ENCODE assay signal across 1 cellular context in the genomic region with DNA sequence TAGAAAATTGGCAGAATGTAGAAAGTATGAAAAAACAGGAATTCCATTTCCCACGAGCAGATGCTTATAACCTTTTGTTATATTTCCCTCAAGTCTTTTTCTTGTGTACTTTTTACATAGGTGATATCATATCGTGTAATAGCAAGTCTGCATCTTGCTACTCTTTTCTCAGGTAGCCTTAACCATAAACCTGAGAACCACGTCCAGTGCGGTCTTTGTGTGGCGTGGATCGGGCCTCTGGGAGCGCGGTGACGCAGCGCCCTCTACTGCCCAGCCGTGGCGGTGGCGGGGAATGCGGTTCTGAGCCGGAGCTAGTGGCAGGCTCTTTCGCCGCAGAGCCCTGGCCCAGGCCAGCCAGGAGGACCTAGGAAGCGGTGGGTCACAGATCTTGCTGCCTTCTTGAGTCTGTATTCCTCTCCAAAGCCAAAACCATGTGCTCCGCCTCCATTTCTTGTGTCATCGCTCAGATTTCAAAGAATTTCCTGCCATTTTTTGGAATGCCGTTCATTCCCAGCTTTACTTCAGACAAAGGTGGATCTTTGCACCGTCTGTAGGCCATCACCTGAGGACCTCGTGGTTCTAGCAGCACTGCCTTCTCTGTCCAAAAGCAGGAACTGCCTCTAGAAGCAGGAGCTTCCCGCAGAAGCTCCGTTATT.
TF ChIP-seq lines count a peak whose summit lies in the region.

No MANE protein-coding gene starts in this region.

TF ChIP-seq in HepG2, 621 proteins besides CTCF, POLR2A, EP300 and RAD21 (continued from another document and continues in another):
- TF ChIP-seq, protein P1, sequence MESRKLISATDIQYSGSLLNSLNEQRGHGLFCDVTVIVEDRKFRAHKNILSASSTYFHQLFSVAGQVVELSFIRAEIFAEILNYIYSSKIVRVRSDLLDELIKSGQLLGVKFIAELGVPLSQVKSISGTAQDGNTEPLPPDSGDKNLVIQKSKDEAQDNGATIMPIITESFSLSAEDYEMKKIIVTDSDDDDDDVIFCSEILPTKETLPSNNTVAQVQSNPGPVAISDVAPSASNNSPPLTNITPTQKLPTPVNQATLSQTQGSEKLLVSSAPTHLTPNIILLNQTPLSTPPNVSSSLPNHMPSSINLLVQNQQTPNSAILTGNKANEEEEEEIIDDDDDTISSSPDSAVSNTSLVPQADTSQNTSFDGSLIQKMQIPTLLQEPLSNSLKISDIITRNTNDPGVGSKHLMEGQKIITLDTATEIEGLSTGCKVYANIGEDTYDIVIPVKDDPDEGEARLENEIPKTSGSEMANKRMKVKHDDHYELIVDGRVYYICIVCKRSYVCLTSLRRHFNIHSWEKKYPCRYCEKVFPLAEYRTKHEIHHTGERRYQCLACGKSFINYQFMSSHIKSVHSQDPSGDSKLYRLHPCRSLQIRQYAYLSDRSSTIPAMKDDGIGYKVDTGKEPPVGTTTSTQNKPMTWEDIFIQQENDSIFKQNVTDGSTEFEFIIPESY (CRISPR knock-in tag; IDR thresholded peaks at IDR 0.05), result peak; percentile 99
- TF ChIP-seq, protein P2, sequence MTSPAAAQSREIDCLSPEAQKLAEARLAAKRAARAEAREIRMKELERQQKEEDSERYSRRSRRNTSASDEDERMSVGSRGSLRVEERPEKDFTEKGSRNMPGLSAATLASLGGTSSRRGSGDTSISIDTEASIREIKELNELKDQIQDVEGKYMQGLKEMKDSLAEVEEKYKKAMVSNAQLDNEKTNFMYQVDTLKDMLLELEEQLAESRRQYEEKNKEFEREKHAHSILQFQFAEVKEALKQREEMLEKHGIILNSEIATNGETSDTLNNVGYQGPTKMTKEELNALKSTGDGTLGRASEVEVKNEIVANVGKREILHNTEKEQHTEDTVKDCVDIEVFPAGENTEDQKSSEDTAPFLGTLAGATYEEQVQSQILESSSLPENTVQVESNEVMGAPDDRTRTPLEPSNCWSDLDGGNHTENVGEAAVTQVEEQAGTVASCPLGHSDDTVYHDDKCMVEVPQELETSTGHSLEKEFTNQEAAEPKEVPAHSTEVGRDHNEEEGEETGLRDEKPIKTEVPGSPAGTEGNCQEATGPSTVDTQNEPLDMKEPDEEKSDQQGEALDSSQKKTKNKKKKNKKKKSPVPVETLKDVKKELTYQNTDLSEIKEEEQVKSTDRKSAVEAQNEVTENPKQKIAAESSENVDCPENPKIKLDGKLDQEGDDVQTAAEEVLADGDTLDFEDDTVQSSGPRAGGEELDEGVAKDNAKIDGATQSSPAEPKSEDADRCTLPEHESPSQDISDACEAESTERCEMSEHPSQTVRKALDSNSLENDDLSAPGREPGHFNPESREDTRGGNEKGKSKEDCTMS (CRISPR knock-in tag; conservative IDR thresholded peaks at IDR 0.05), result no peak
- peak; percentile 34; the same call in 1 of the 2 replicates for TF ChIP-seq ERF (CRISPR knock-in tag; IDR thresholded peaks at IDR 0.05)
- no peak for TF ChIP-seq FOXJ3 (CRISPR knock-in tag; IDR thresholded peaks at IDR 0.05; ENCODE audit: borderline replicate concordance)
- 0 out of 2 replicates have a peak, but pooled peaks have one; percentile 31 for TF ChIP-seq TBX2 (CRISPR knock-in tag; IDR thresholded peaks at IDR 0.05; ENCODE audit: borderline replicate concordance)
- no peak for TF ChIP-seq ZNF607 (CRISPR knock-in tag; IDR thresholded peaks at IDR 0.05; ENCODE audit: borderline replicate concordance)
- TF ChIP-seq SMC3 (IDR thresholded peaks at IDR 0.05; ENCODE audit: low read length), result peak; percentile 55; the same call in 1 of the 2 replicates
- TF ChIP-seq, protein P3, sequence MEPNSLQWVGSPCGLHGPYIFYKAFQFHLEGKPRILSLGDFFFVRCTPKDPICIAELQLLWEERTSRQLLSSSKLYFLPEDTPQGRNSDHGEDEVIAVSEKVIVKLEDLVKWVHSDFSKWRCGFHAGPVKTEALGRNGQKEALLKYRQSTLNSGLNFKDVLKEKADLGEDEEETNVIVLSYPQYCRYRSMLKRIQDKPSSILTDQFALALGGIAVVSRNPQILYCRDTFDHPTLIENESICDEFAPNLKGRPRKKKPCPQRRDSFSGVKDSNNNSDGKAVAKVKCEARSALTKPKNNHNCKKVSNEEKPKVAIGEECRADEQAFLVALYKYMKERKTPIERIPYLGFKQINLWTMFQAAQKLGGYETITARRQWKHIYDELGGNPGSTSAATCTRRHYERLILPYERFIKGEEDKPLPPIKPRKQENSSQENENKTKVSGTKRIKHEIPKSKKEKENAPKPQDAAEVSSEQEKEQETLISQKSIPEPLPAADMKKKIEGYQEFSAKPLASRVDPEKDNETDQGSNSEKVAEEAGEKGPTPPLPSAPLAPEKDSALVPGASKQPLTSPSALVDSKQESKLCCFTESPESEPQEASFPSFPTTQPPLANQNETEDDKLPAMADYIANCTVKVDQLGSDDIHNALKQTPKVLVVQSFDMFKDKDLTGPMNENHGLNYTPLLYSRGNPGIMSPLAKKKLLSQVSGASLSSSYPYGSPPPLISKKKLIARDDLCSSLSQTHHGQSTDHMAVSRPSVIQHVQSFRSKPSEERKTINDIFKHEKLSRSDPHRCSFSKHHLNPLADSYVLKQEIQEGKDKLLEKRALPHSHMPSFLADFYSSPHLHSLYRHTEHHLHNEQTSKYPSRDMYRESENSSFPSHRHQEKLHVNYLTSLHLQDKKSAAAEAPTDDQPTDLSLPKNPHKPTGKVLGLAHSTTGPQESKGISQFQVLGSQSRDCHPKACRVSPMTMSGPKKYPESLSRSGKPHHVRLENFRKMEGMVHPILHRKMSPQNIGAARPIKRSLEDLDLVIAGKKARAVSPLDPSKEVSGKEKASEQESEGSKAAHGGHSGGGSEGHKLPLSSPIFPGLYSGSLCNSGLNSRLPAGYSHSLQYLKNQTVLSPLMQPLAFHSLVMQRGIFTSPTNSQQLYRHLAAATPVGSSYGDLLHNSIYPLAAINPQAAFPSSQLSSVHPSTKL (CRISPR knock-in tag; IDR thresholded peaks at IDR 0.05), result peak; percentile 35; the same call in 1 of the 2 replicates
- TF ChIP-seq, protein P4, sequence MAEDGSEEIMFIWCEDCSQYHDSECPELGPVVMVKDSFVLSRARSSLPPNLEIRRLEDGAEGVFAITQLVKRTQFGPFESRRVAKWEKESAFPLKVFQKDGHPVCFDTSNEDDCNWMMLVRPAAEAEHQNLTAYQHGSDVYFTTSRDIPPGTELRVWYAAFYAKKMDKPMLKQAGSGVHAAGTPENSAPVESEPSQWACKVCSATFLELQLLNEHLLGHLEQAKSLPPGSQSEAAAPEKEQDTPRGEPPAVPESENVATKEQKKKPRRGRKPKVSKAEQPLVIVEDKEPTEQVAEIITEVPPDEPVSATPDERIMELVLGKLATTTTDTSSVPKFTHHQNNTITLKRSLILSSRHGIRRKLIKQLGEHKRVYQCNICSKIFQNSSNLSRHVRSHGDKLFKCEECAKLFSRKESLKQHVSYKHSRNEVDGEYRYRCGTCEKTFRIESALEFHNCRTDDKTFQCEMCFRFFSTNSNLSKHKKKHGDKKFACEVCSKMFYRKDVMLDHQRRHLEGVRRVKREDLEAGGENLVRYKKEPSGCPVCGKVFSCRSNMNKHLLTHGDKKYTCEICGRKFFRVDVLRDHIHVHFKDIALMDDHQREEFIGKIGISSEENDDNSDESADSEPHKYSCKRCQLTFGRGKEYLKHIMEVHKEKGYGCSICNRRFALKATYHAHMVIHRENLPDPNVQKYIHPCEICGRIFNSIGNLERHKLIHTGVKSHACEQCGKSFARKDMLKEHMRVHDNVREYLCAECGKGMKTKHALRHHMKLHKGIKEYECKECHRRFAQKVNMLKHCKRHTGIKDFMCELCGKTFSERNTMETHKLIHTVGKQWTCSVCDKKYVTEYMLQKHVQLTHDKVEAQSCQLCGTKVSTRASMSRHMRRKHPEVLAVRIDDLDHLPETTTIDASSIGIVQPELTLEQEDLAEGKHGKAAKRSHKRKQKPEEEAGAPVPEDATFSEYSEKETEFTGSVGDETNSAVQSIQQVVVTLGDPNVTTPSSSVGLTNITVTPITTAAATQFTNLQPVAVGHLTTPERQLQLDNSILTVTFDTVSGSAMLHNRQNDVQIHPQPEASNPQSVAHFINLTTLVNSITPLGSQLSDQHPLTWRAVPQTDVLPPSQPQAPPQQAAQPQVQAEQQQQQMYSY (CRISPR knock-in tag; IDR thresholded peaks at IDR 0.05), result no peak
- no peak for TF ChIP-seq HDAC6 (IDR thresholded peaks at IDR 0.05; ENCODE audit: low read depth, low read length)
- TF ChIP-seq MIER3 (CRISPR knock-in tag; IDR thresholded peaks at IDR 0.05; ENCODE audit: borderline replicate concordance), result 0 out of 2 replicates have a peak, but pooled peaks have one; percentile 54
- TF ChIP-seq, protein P5, sequence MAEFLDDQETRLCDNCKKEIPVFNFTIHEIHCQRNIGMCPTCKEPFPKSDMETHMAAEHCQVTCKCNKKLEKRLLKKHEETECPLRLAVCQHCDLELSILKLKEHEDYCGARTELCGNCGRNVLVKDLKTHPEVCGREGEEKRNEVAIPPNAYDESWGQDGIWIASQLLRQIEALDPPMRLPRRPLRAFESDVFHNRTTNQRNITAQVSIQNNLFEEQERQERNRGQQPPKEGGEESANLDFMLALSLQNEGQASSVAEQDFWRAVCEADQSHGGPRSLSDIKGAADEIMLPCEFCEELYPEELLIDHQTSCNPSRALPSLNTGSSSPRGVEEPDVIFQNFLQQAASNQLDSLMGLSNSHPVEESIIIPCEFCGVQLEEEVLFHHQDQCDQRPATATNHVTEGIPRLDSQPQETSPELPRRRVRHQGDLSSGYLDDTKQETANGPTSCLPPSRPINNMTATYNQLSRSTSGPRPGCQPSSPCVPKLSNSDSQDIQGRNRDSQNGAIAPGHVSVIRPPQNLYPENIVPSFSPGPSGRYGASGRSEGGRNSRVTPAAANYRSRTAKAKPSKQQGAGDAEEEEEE (CRISPR knock-in tag; IDR thresholded peaks at IDR 0.05; ENCODE audit: borderline replicate concordance), result no peak
- no peak for TF ChIP-seq GLI4 (CRISPR knock-in tag; IDR thresholded peaks at IDR 0.05; ENCODE audit: borderline replicate concordance)
- TF ChIP-seq, protein P6, sequence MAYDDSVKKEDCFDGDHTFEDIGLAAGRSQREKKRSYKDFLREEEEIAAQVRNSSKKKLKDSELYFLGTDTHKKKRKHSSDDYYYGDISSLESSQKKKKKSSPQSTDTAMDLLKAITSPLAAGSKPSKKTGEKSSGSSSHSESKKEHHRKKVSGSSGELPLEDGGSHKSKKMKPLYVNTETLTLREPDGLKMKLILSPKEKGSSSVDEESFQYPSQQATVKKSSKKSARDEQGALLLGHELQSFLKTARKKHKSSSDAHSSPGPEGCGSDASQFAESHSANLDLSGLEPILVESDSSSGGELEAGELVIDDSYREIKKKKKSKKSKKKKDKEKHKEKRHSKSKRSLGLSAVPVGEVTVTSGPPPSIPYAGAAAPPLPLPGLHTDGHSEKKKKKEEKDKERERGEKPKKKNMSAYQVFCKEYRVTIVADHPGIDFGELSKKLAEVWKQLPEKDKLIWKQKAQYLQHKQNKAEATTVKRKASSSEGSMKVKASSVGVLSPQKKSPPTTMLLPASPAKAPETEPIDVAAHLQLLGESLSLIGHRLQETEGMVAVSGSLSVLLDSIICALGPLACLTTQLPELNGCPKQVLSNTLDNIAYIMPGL (CRISPR knock-in tag; IDR thresholded peaks at IDR 0.05; ENCODE audit: borderline replicate concordance in 1 of 2, low read depth in 1 of 2), result peak; percentile 49 to 50; a peak in 2 of 4 replicates
- TF ChIP-seq, protein P7, sequence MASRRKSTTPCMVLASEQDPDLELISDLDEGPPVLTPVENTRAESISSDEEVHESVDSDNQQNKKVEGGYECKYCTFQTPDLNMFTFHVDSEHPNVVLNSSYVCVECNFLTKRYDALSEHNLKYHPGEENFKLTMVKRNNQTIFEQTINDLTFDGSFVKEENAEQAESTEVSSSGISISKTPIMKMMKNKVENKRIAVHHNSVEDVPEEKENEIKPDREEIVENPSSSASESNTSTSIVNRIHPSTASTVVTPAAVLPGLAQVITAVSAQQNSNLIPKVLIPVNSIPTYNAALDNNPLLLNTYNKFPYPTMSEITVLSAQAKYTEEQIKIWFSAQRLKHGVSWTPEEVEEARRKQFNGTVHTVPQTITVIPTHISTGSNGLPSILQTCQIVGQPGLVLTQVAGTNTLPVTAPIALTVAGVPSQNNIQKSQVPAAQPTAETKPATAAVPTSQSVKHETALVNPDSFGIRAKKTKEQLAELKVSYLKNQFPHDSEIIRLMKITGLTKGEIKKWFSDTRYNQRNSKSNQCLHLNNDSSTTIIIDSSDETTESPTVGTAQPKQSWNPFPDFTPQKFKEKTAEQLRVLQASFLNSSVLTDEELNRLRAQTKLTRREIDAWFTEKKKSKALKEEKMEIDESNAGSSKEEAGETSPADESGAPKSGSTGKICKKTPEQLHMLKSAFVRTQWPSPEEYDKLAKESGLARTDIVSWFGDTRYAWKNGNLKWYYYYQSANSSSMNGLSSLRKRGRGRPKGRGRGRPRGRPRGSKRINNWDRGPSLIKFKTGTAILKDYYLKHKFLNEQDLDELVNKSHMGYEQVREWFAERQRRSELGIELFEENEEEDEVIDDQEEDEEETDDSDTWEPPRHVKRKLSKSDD (CRISPR knock-in tag; IDR thresholded peaks at IDR 0.05; ENCODE audit: low read depth), result 0 out of 2 replicates have a peak, but pooled peaks have one; percentile 50
- TF ChIP-seq PTBP1 (IDR thresholded peaks at IDR 0.05; ENCODE audit: low read depth, low read length, poor library complexity, severe bottlenecking), result no peak
- TF ChIP-seq, protein P8, sequence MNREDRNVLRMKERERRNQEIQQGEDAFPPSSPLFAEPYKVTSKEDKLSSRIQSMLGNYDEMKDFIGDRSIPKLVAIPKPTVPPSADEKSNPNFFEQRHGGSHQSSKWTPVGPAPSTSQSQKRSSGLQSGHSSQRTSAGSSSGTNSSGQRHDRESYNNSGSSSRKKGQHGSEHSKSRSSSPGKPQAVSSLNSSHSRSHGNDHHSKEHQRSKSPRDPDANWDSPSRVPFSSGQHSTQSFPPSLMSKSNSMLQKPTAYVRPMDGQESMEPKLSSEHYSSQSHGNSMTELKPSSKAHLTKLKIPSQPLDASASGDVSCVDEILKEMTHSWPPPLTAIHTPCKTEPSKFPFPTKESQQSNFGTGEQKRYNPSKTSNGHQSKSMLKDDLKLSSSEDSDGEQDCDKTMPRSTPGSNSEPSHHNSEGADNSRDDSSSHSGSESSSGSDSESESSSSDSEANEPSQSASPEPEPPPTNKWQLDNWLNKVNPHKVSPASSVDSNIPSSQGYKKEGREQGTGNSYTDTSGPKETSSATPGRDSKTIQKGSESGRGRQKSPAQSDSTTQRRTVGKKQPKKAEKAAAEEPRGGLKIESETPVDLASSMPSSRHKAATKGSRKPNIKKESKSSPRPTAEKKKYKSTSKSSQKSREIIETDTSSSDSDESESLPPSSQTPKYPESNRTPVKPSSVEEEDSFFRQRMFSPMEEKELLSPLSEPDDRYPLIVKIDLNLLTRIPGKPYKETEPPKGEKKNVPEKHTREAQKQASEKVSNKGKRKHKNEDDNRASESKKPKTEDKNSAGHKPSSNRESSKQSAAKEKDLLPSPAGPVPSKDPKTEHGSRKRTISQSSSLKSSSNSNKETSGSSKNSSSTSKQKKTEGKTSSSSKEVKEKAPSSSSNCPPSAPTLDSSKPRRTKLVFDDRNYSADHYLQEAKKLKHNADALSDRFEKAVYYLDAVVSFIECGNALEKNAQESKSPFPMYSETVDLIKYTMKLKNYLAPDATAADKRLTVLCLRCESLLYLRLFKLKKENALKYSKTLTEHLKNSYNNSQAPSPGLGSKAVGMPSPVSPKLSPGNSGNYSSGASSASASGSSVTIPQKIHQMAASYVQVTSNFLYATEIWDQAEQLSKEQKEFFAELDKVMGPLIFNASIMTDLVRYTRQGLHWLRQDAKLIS (CRISPR knock-in tag; IDR thresholded peaks at IDR 0.05), result no peak
- TF ChIP-seq ZNF30 (CRISPR knock-in tag; IDR thresholded peaks at IDR 0.05), result no peak
- TF ChIP-seq TAF1 (CRISPR knock-in tag; IDR thresholded peaks at IDR 0.05), result no peak
- TF ChIP-seq, protein P9, sequence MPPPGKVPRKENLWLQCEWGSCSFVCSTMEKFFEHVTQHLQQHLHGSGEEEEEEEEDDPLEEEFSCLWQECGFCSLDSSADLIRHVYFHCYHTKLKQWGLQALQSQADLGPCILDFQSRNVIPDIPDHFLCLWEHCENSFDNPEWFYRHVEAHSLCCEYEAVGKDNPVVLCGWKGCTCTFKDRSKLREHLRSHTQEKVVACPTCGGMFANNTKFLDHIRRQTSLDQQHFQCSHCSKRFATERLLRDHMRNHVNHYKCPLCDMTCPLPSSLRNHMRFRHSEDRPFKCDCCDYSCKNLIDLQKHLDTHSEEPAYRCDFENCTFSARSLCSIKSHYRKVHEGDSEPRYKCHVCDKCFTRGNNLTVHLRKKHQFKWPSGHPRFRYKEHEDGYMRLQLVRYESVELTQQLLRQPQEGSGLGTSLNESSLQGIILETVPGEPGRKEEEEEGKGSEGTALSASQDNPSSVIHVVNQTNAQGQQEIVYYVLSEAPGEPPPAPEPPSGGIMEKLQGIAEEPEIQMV (CRISPR knock-in tag; IDR thresholded peaks at IDR 0.05; ENCODE audit: low read depth), result no peak
